ENCODE assay signal across 10 cellular contexts in the genomic region with DNA sequence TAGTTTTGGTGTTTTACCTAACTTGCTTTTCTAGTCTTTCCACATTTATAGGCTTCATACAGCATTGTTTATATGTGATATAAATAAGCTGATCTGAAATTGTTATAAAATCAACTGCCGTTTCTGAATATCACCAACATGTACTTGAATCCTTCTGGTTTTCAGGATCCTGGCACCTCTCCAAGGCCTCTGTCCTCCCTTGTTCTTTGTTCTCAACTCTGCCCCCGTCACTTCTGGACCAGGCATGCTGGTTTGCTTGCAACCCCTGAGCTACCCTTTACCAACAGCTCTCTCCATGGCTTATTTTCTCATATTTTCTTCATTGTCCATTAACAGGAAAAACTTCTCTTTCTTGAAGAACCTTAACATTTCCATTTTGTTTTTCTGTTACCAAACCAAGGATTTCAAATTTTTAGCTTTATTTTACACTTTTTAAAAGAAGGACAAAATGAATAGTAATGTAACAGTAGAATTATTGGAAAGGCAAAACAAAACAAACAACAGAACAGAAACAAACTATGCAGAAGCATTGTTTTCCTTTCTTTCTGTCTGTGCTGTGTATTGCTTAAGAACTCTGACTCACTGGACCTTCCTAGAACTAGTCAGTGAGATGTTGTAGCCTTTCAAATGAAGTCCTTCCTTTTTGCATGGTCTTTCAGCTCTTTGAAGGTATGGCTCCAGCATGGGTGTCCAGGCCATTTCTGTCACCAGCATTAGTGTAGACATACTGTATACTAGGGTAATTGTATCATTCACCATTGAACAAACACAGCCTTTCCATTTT. TPM values are rescaled to one million over a fixed set of nuclear protein-coding genes. Genes with fewer than 3 reads are reported as not detected.
DNase-seq lines count a peak whose midpoint lies in the region; ATAC-seq lines count a peak whose summit lies in the region.
"Had no signal": no experiment of that assay in that cellular context is flagged by ENCODE, and none has a peak within 500 bp of the region (broad histone marks: within the 10 kb centered on the region; RNA-seq: fewer than 3 reads in every experiment).

No MANE protein-coding gene starts in this region.

- peak; percentile 49 for DNase-seq in ELR (ENCODE audit: low read depth)
- peak; percentile 65 for DNase-seq in NCI-H2029 treated with DMSO at 0.1 percent for 48 hours (lab: John Stamatoyannopoulos, UW)
- peak; percentile 7 for DNase-seq in putamen (ENCODE audit: low spot score)
- no peak for DNase-seq in NK-92 treated with Interleukin-12 subunit alpha and Interleukin-12 subunit beta, amount 100 ng/mL, for 24 hours (lab: John Stamatoyannopoulos, UW)
- no peak for DNase-seq in left lobe of liver (ENCODE audit: low spot score)
- DNase-seq in OCI-M2 (lab: John Stamatoyannopoulos, UW; ENCODE audit: unreplicated experiment), result no peak
- DNase-seq: NCI-H524 had no signal

- H3K4me3 Mint-ChIP-seq in dendritic cell treated with granulocyte-macrophage colony-stimulating factor and Interleukin-4, amounts not matched to agents 40 ng/mL and 50 ng/mL, for 4 days, result no peak overlapping the region
- H3K4me3 Mint-ChIP-seq: activated naive CD8-positive, alpha-beta T cell had no signal

- H3K27me3 Mint-ChIP-seq in dendritic cell treated with granulocyte-macrophage colony-stimulating factor and Interleukin-4, amounts not matched to agents 40 ng/mL and 50 ng/mL, for 4 days, result no peaks in the 10 kb centered on the region

- H3K9me3 Mint-ChIP-seq in dendritic cell treated with granulocyte-macrophage colony-stimulating factor and Interleukin-4, amounts not matched to agents 40 ng/mL and 50 ng/mL, for 4 days, result no peaks in the 10 kb centered on the region

- peaks cover 27% of the 10 kb centered on the region for H3K4me1 Mint-ChIP-seq in dendritic cell treated with granulocyte-macrophage colony-stimulating factor and Interleukin-4, amounts not matched to agents 40 ng/mL and 50 ng/mL, for 4 days (ENCODE audit: low read depth)

- H3K36me3 Mint-ChIP-seq in dendritic cell treated with granulocyte-macrophage colony-stimulating factor and Interleukin-4, amounts not matched to agents 40 ng/mL and 50 ng/mL, for 4 days (ENCODE audit: low read depth), result no peaks in the 10 kb centered on the region
- H3K36me3 Mint-ChIP-seq: activated naive CD8-positive, alpha-beta T cell had no signal

- ATAC-seq in left lobe of liver (no peak), GM18867 (IDR thresholded peaks at IDR 0.05; ENCODE audit: unreplicated experiment) (no peak)

- peak overlapping the region; percentile 70 for H3K27ac Mint-ChIP-seq in dendritic cell treated with granulocyte-macrophage colony-stimulating factor and Interleukin-4, amounts not matched to agents 40 ng/mL and 50 ng/mL, for 4 days
- H3K27ac Mint-ChIP-seq: activated naive CD8-positive, alpha-beta T cell had no signal

- intact Hi-C loops in dendritic cell treated with granulocyte-macrophage colony-stimulating factor and Interleukin-4, amounts not matched to agents 40 ng/mL and 50 ng/mL, for 4 days (cut with micrococcal nuclease), result no loop called here

RNA-seq across cellular contexts. Expression of a gene that starts 44.8 kb away (rescaled TPM):
- 0.10 TPM for total RNA-seq in left lobe of liver

Comparison
In these comparisons a context has a peak if more than half of its experiments do, and no peak if none do; other contexts are left out.
1. DNase-seq: peak in ELR (single experiment), NCI-H2029 treated with DMSO at 0.1 percent for 48 hours (single experiment) and putamen (single experiment); none in NK-92 treated with Interleukin-12 subunit alpha and Interleukin-12 subunit beta, amount 100 ng/mL, for 24 hours (single experiment), left lobe of liver (single experiment) and OCI-M2 (single experiment).